1 cellular context compared by ENCODE assay signal in the genomic region with DNA sequence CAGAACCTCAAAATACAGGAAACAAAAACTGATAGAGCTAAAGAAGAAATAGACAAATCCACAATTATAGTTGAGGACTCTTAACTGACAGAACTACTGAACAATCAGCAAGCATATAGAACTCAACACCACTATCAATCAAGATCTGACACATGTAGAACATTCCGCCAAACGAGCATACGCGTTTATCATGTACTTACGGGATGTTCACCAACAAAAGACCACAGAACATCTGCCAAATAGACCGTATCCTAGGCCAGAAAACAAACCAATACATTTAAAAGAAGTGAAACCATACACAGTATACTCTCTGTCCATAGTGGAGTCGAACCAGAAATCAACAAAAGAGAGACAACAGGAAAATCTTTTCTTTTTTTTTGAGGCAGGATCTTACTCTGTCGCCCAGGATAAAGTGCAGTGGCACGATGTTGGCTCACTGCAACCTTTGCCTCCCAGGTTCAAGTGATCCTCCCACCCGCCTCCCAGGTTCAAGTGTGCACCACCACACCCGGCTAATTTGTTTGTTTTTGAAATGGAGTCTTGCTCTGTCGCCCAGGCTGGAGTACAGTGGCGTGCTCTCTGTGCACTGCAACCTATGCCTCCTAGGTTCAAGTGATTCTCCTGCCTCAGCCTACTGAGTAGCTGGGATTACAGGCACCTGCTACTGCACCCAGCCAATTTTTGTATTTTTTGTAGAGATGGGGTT.
TF ChIP-seq lines count a peak whose summit lies in the region.

No MANE protein-coding gene starts in this region.

TF ChIP-seq in K562, 482 proteins besides CTCF, POLR2A, EP300 and RAD21 (continued from another document):
- TF ChIP-seq ZNF280A (IDR thresholded peaks at IDR 0.05; ENCODE audit: low read depth, partially characterized antibody): no peak
- no peak for TF ChIP-seq ETV6 (IDR thresholded peaks at IDR 0.05; ENCODE audit: borderline replicate concordance in 1 of 2, low read depth in 2 of 2, low read length in 1 of 2)
- no peak for TF ChIP-seq ETV6 (CRISPR knock-in tag; IDR thresholded peaks at IDR 0.05; ENCODE audit: borderline replicate concordance)
- no peak for TF ChIP-seq KAT2B (IDR thresholded peaks at IDR 0.05; ENCODE audit: low read depth, low read length)
- TF ChIP-seq NFXL1 (CRISPR knock-in tag; IDR thresholded peaks at IDR 0.05): no peak
- no peak for TF ChIP-seq ASH1L (IDR thresholded peaks at IDR 0.05; ENCODE audit: borderline replicate concordance, low read depth, partially characterized antibody)
- no peak for TF ChIP-seq CEBPZ (IDR thresholded peaks at IDR 0.05; ENCODE audit: borderline replicate concordance, low read depth, low read length)
- no peak for TF ChIP-seq GABPB2 (CRISPR knock-in tag; conservative IDR thresholded peaks at IDR 0.05)
- no peak for TF ChIP-seq BHLHE40 (IDR thresholded peaks at IDR 0.05; ENCODE audit: low read length)
- TF ChIP-seq ZNF551 (CRISPR knock-in tag; IDR thresholded peaks at IDR 0.05): no peak
- no peak for TF ChIP-seq HNRNPH1 (optimal IDR thresholded peaks at IDR 0.05; ENCODE audit: low read depth, low read length)
- no peak for TF ChIP-seq ESRRB (CRISPR knock-in tag; IDR thresholded peaks at IDR 0.05; ENCODE audit: borderline replicate concordance)
- no peak for TF ChIP-seq ZHX1 (conservative IDR thresholded peaks at IDR 0.05; ENCODE audit: low read length)
- peak; percentile 57 for TF ChIP-seq PBX2 (CRISPR knock-in tag; IDR thresholded peaks at IDR 0.05; ENCODE audit: low read depth)
- peak; percentile 94 for TF ChIP-seq PBX2 (tag; conservative IDR thresholded peaks at IDR 0.05; ENCODE audit: low read depth)
- no peak for TF ChIP-seq SREBF1 (IDR thresholded peaks at IDR 0.05; ENCODE audit: borderline replicate concordance, low read depth, low read length)
- no peak for TF ChIP-seq ZNF740 (CRISPR knock-in tag; IDR thresholded peaks at IDR 0.05)
- TF ChIP-seq ZNF740 (tag; IDR thresholded peaks at IDR 0.05): no peak
TF ChIP-seq in K562: peak in this region for 7.
